ENCODE assay signal across 8 cellular contexts in genomic region chr12:79933043-79933442, GRCh38. TPM values are rescaled to one million over a fixed set of nuclear protein-coding genes. Genes with fewer than 3 reads are reported as not detected.
A peak's percentile ranks its signal among the peaks of the same experiment; 100 is the strongest.
DNase-seq lines count a peak whose midpoint lies in the region; ATAC-seq and TF ChIP-seq lines count a peak whose summit lies in the region.

No MANE protein-coding gene starts in this region.

- DNase-seq in activated B cell treated with CpG ODN at 0.5 μM for 24 hours (no peak), iPS DF 6.9 (ENCODE audit: low read depth, low spot score) (no peak), spleen (no peak), ureter (ENCODE audit: low spot score) (no peak), NCI-H146 treated with DMSO at 0.1 percent for 48 hours (lab: John Stamatoyannopoulos, UW; ENCODE audit: unreplicated experiment) (no peak), NCI-H1436 (lab: John Stamatoyannopoulos, UW) (no peak), posterior vena cava (ENCODE audit: low spot score) (no peak)

- POLR2A ChIA-PET in HEK293 (lab: Yijun Ruan, JAX) (no interaction called here), activated B cell treated with CpG ODN at 0.5 μM for 24 hours (lab: Charles Lee) (no interaction called here)

- no peaks in the 10 kb centered on the region for H3K27me3 Mint-ChIP-seq in activated B cell treated with CpG ODN at 0.5 μM for 24 hours

- whole genome bisulfite sequencing in iPS DF 6.9 (ENCODE audit: insufficient coverage, insufficient read length), result no CpG with 5 or more reads among the region's 2 CpGs
- WGBS in spleen, 5 donors, result 68 to 77% (median 75%) methylated on average over 2 of the region's 2 CpGs

- peaks cover 21% of the 10 kb centered on the region for H3K36me3 Mint-ChIP-seq in activated B cell treated with CpG ODN at 0.5 μM for 24 hours (ENCODE audit: low read depth)

- H3K27ac Mint-ChIP-seq in activated B cell treated with CpG ODN at 0.5 μM for 24 hours, result peak overlapping the region; percentile 98

- no peak for TF ChIP-seq POLR2A in spleen (IDR thresholded peaks at IDR 0.05)

- H3K27ac ChIP-seq in HEK293 (ENCODE audit: extremely low read depth, low read depth, low read length) (no peak overlapping the region), iPS DF 6.9 (ENCODE audit: low read length) (no peak overlapping the region), spleen (peak overlapping the region in 7 of 8 donors; percentile 96 to 100 (median 99))

- no peaks in the 10 kb centered on the region for H3K36me3 ChIP-seq in HEK293 (ENCODE audit: control insufficient read depth in 2 of 2, insufficient read depth in 1 of 2, low read length in 2 of 2)
- no peaks in the 10 kb centered on the region for H3K36me3 ChIP-seq in iPS DF 6.9 (ENCODE audit: control insufficient read depth, insufficient read depth, low read length)
- H3K36me3 ChIP-seq in spleen, result no peaks in the 10 kb centered on the region

- peaks cover 63% of the 10 kb centered on the region for H3K4me1 Mint-ChIP-seq in activated B cell treated with CpG ODN at 0.5 μM for 24 hours

- H3K4me1 ChIP-seq in HEK293 (ENCODE audit: control insufficient read depth, insufficient read depth, low read length), result peaks cover 5% of the 10 kb centered on the region
- 0 out of 2 replicates have a peak, but pooled peaks cover 1% of the 10 kb centered on the region for H3K4me1 ChIP-seq in iPS DF 6.9 (ENCODE audit: control insufficient read depth, insufficient read depth, low read length)
- H3K4me1 ChIP-seq in spleen, result peaks cover 23 to 84% (median 71%) of the 10 kb centered on the region in 6 donors

- H3K27me3 ChIP-seq in iPS DF 6.9 (ENCODE audit: control insufficient read depth, insufficient read depth, low read length) (no peaks in the 10 kb centered on the region), spleen (replicated peaks in 1 of 7) (no peaks in the 10 kb centered on the region)

- CTCF ChIA-PET in HEK293 (lab: Yijun Ruan, JAX), result interaction anchor here (0.7 kb wide), 1 partner anchor 61 kb away, joined by 4 read pairs; no protein-coding TSS in a partner anchor
- CTCF ChIA-PET in activated B cell treated with CpG ODN at 0.5 μM for 24 hours (lab: Charles Lee), result no interaction called here

- TF ChIP-seq CTCF in HEK293 (tag by site-specific recombination; IDR thresholded peaks at IDR 0.05) (no peak), activated B cell treated with CpG ODN at 0.5 μM for 24 hours (IDR thresholded peaks at IDR 0.05) (no peak), spleen (IDR thresholded peaks at IDR 0.05 in 8 of 11, conservative IDR thresholded peaks at IDR 0.05 in 3 of 11) (no peak)

- ATAC-seq in activated B cell treated with CpG ODN at 0.5 μM for 24 hours (ENCODE audit: low read depth), result no peak

- intact Hi-C loops in activated B cell treated with CpG ODN at 0.5 μM for 24 hours (cut with micrococcal nuclease), result no loop called here
- intact Hi-C loops in spleen (cut with DNase I; ENCODE audit: low total_unique reads), result no loop called here
- intact Hi-C loops in posterior vena cava (cut with DNase I), result loop anchor here in 1 of 2 donors (10.0 kb wide), 1 partner anchor 238 kb away; the partner anchor contains the start of gene PAWR

- H3K4me3 Mint-ChIP-seq in activated B cell treated with CpG ODN at 0.5 μM for 24 hours, result peak overlapping the region; percentile 99

- H3K9me3 ChIP-seq in HEK293 (ENCODE audit: control insufficient read depth, insufficient read depth, low read depth, low read length), result no peaks in the 10 kb centered on the region
- no peaks in the 10 kb centered on the region for H3K9me3 ChIP-seq in iPS DF 6.9 (ENCODE audit: control insufficient read depth, insufficient read depth, low read length)
- H3K9me3 ChIP-seq in spleen, result no peaks in the 10 kb centered on the region

- no peaks in the 10 kb centered on the region for H3K9me3 Mint-ChIP-seq in activated B cell treated with CpG ODN at 0.5 μM for 24 hours

- peak overlapping the region; percentile 76 for H3K4me3 ChIP-seq in HEK293 (ENCODE audit: low read depth, low read length)
- H3K4me3 ChIP-seq in iPS DF 6.9 (ENCODE audit: low read length), result peak overlapping the region; percentile 86; the same call in 1 of the 2 replicates
- peak overlapping the region; percentile 81 to 94 (median 92) for H3K4me3 ChIP-seq in spleen

TF ChIP-seq in HEK293, 187 proteins besides CTCF, POLR2A, EP300 and RAD21:
- TF ChIP-seq ZNF280C (tag by site-specific recombination; IDR thresholded peaks at IDR 0.05) (no peak), ZBTB10 (tag by site-specific recombination; IDR thresholded peaks at IDR 0.05) (no peak), ZNF521 (tag by site-specific recombination; IDR thresholded peaks at IDR 0.05) (no peak), ZBTB26 (tag by site-specific recombination; optimal IDR thresholded peaks at IDR 0.05) (no peak), ZNF302 (tag by site-specific recombination; IDR thresholded peaks at IDR 0.05; ENCODE audit: low read depth) (no peak), ZNF416 (tag by site-specific recombination; IDR thresholded peaks at IDR 0.05) (no peak), BCL11B (tag by site-specific recombination; IDR thresholded peaks at IDR 0.05; ENCODE audit: low read depth) (no peak), ZNF157 (tag by site-specific recombination; IDR thresholded peaks at IDR 0.05) (no peak), ZNF747 (tag by site-specific recombination; IDR thresholded peaks at IDR 0.05) (no peak), ZNF664 (tag by site-specific recombination; IDR thresholded peaks at IDR 0.05) (no peak), YY1 (tag by site-specific recombination; IDR thresholded peaks at IDR 0.05) (no peak)

RNA-seq across cellular contexts. Expression of gene PPP1R12A, which starts 1.9 kb away (rescaled TPM):
- total RNA-seq in activated B cell treated with CpG ODN at 0.5 μM for 24 hours (72.9 and 90.4 TPM in 2 replicates), spleen (100 to 1,000 TPM in 5 of 7 donors, 10 to 100 TPM in 2; 91.1 to 141 (median 112) TPM), ureter (289 TPM), posterior vena cava (100 to 1,000 TPM; 220 to 239 TPM)
- 10 to 100 TPM; 14.4 to 22.5 (median 21.1) TPM for polyA plus RNA-seq in spleen

Comparison
In these comparisons a context has a peak if more than half of its experiments do, and no peak if none do; other contexts are left out.
1. H3K27ac ChIP-seq: peak in spleen (7 of 8); none in HEK293 (single experiment) and iPS DF 6.9 (single experiment).
2. Peak in every context shown above with its lines, with median percentiles within 50 percentile points of each other: H3K4me3 ChIP-seq.